In genomic region chr3:71391361-71391760, GRCh38 we compare ENCODE assay signal across 15 cellular contexts.
DNase-seq lines count a peak whose midpoint lies in the region; ATAC-seq and TF ChIP-seq lines count a peak whose summit lies in the region.
"Had no signal": no experiment of that assay in that cellular context is flagged by ENCODE, and none has a peak within 500 bp of the region (broad histone marks: within the 10 kb centered on the region; RNA-seq: fewer than 3 reads in every experiment).

No MANE protein-coding gene starts in this region.

- no peaks in the 10 kb centered on the region for H3K36me3 ChIP-seq in BLaER1 treated with 17β-estradiol and CSF1 and Interleukin-3, amounts not matched to agents 10 nM and 100 nM
- no peaks in the 10 kb centered on the region for H3K36me3 ChIP-seq in uterus
- H3K36me3 ChIP-seq: heart right ventricle had no signal

- H3K27ac Mint-ChIP-seq in WTC11 (peak overlapping the region; percentile 67), memory B cell (peak overlapping the region; percentile 96)
- H3K27ac Mint-ChIP-seq: T-helper 1 cell treated with Interleukin-12 subunit alpha and Interleukin-12 subunit beta and Interleukin-4 antibody, amounts not matched to agents 30 μg/mL and 1 μg/mL, for 36 hours had no signal

- H3K36me3 Mint-ChIP-seq in WTC11, result peaks cover 3% of the 10 kb centered on the region; the same call in 1 of the 2 replicates
- peaks cover 2% of the 10 kb centered on the region for H3K36me3 Mint-ChIP-seq in memory B cell

- H3K4me2 ChIP-seq in BLaER1 treated with 17β-estradiol and CSF1 and Interleukin-3, amounts not matched to agents 10 nM and 100 nM, result peak overlapping the region; percentile 62 to 92 (median 77); a peak in 21 of 22 replicates
- H3K4me2 ChIP-seq: PC-9 had no signal

- ATAC-seq in WTC11, result no peak
- ATAC-seq in memory B cell (ENCODE audit: low read depth), result no peak
- ATAC-seq in HG02798 (IDR thresholded peaks at IDR 0.05; ENCODE audit: poor library complexity, unreplicated experiment), result no peak
- ATAC-seq: body of pancreas, left lobe of liver had no signal

- no peaks in the 10 kb centered on the region for H4K20me1 ChIP-seq in BLaER1 treated with 17β-estradiol and CSF1 and Interleukin-3, amounts not matched to agents 10 nM and 100 nM

- no peak for TF ChIP-seq POLR2A in uterus (IDR thresholded peaks at IDR 0.05)

- TF ChIP-seq CTCF in WTC11 (IDR thresholded peaks at IDR 0.05), result no peak
- TF ChIP-seq CTCF in uterus (IDR thresholded peaks at IDR 0.05), result no peak

- CTCF ChIA-PET in WTC11 (lab: Charles Lee), result no interaction called here

- H3K4me3 ChIP-seq in BLaER1 treated with 17β-estradiol and CSF1 and Interleukin-3, amounts not matched to agents 10 nM and 100 nM, result no peak overlapping the region
- H3K4me3 ChIP-seq in GM08714 (ENCODE audit: low read length), result peak overlapping the region; percentile 59; the same call in 1 of the 2 replicates
- no peak overlapping the region for H3K4me3 ChIP-seq in uterus
- H3K4me3 ChIP-seq: body of pancreas, PC-9 had no signal

- H3K27me3 Mint-ChIP-seq in WTC11 (ENCODE audit: low read depth), result no peaks in the 10 kb centered on the region
- H3K27me3 Mint-ChIP-seq in memory B cell, result no peaks in the 10 kb centered on the region

- peaks cover 41 to 68% (median 49%) of the 10 kb centered on the region in 10 experiments for H3K4me1 ChIP-seq in BLaER1 treated with 17β-estradiol and CSF1 and Interleukin-3, amounts not matched to agents 10 nM and 100 nM
- H3K4me1 ChIP-seq in uterus, result no peaks in the 10 kb centered on the region

- POLR2A ChIA-PET in WTC11 (lab: Charles Lee), result no interaction called here

- intact Hi-C loops in uterus (cut with DNase I; ENCODE audit: low total_unique reads), result loop anchor here (10.0 kb wide), 1 partner anchor 437 kb away; no protein-coding TSS in a partner anchor

- H3K4me3 Mint-ChIP-seq in WTC11 (no peak overlapping the region), memory B cell (peak overlapping the region; percentile 60)
- H3K4me3 Mint-ChIP-seq: T-helper 1 cell treated with Interleukin-12 subunit alpha and Interleukin-12 subunit beta and Interleukin-4 antibody, amounts not matched to agents 30 μg/mL and 1 μg/mL, for 36 hours had no signal

- peaks cover 35% of the 10 kb centered on the region for H3K4me1 Mint-ChIP-seq in WTC11
- H3K4me1 Mint-ChIP-seq in memory B cell, result peaks cover 38% of the 10 kb centered on the region

- H3K27ac ChIP-seq in BLaER1 treated with 17β-estradiol and CSF1 and Interleukin-3, amounts not matched to agents 10 nM and 100 nM, result peak overlapping the region in 4 of 11 experiments; percentile 31 to 78 (median 57); a peak in 7 of 22 replicates
- H3K27ac ChIP-seq in uterus, result no peak overlapping the region
- H3K27ac ChIP-seq: PC-9 had no signal

- H3K9me3 Mint-ChIP-seq in WTC11 (peaks cover 3% of the 10 kb centered on the region), memory B cell (no peaks in the 10 kb centered on the region)
- H3K9me3 Mint-ChIP-seq: T-helper 1 cell treated with Interleukin-12 subunit alpha and Interleukin-12 subunit beta and Interleukin-4 antibody, amounts not matched to agents 30 μg/mL and 1 μg/mL, for 36 hours had no signal

- peak overlapping the region in 1 of 11 experiments; percentile 52; a peak in 2 of 22 replicates for H3K9ac ChIP-seq in BLaER1 treated with 17β-estradiol and CSF1 and Interleukin-3, amounts not matched to agents 10 nM and 100 nM

- H3K27me3 ChIP-seq in BLaER1 treated with 17β-estradiol and CSF1 and Interleukin-3, amounts not matched to agents 10 nM and 100 nM, result peaks cover 0 to 40% (median 16%) of the 10 kb centered on the region in 11 experiments; a peak in 16 of 22 replicates
- H3K27me3 ChIP-seq in uterus, result no peaks in the 10 kb centered on the region
- H3K27me3 ChIP-seq: body of pancreas, heart right ventricle had no signal

- no peak for DNase-seq in WTC11 (ENCODE audit: low spot score)
- no peak for DNase-seq in memory B cell (ENCODE audit: low spot score in 2 of 2)
- no peak for DNase-seq in OCI-M1 (lab: John Stamatoyannopoulos, UW)
- DNase-seq in uterus, result no peak
- DNase-seq in SHP77 (lab: John Stamatoyannopoulos, UW), result no peak
- DNase-seq: body of pancreas, H7, heart right ventricle, NCI-H2081 treated with DMSO at 0.1 percent for 48 hours, PC-9 had no signal

- H3K9me3 ChIP-seq in BLaER1 treated with 17β-estradiol and CSF1 and Interleukin-3, amounts not matched to agents 10 nM and 100 nM (replicated peaks in 1 of 11), result peaks cover 0 to 5% (median 0%) of the 10 kb centered on the region in 11 experiments; a peak in 1 of 22 replicates
- H3K9me3 ChIP-seq in uterus, result no peaks in the 10 kb centered on the region
- H3K9me3 ChIP-seq: body of pancreas, heart right ventricle had no signal

TF ChIP-seq in WTC11, 78 proteins besides CTCF, POLR2A, EP300 and RAD21 (continues in another document):
- TF ChIP-seq ATF1 (CRISPR knock-in tag; IDR thresholded peaks at IDR 0.05), result no peak
- no peak for TF ChIP-seq ATF6 (CRISPR knock-in tag; IDR thresholded peaks at IDR 0.05)
- TF ChIP-seq PRDM15 (CRISPR knock-in tag; IDR thresholded peaks at IDR 0.05), result no peak
- no peak for TF ChIP-seq ERG (CRISPR knock-in tag; IDR thresholded peaks at IDR 0.05)
- no peak for TF ChIP-seq IRF1 (CRISPR knock-in tag; IDR thresholded peaks at IDR 0.05)
- TF ChIP-seq ZNF416 (CRISPR knock-in tag; IDR thresholded peaks at IDR 0.05), result no peak
- no peak for TF ChIP-seq NFE2L1 (CRISPR knock-in tag; IDR thresholded peaks at IDR 0.05)
- no peak for TF ChIP-seq GRHL2 (CRISPR knock-in tag; IDR thresholded peaks at IDR 0.05; ENCODE audit: insufficient replicate concordance, severe bottlenecking)
- no peak for TF ChIP-seq KAT7 (CRISPR knock-in tag; IDR thresholded peaks at IDR 0.05; ENCODE audit: borderline replicate concordance)
